Comparison of ENCODE assay signal across 8 cellular contexts in the genomic region with DNA sequence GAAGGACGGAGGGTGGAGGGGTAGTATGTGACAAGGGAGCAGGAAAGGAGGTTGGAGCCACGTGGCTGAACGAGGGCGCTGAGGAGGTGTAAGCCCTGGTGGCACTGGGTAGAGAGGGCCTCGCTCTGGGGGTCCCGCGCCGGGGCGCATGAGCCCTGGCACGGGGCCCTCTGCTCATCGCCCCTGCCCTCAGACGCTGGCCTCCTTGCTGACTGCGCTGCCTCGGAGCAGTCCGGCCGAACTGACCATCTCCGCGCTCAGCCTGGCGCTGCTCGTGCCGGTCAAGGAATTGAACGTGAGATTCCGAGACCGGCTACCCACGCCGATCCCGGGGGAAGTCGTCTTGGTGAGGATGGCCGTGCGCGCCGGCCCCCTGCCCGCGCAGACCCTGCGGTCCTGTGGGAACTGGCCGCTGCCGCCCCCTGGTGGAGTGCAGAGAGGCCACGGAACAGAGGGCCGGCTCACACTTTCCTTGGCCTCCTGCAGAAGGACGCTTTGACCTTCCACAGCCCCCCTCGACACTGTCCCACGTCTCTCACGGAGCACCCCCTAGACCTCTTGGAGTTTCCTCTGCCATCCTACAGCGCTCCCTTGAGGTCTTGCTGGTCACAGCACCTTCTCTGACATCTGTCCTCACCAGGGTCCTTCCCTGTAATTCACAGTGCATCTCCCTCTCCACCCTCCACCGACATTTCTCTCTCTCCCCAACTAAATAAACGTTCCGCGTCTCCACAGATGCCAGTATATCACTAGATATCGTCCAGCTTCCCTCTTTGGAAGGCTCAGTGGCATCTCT. TPM values are rescaled to one million over a fixed set of nuclear protein-coding genes. Genes with fewer than 3 reads are reported as not detected.
DNase-seq lines count a peak whose midpoint lies in the region; ATAC-seq lines count a peak whose summit lies in the region.

No MANE protein-coding gene starts in this region.

- DNase-seq in DMS53 (lab: John Stamatoyannopoulos, UW), result peak; percentile 76
- no peak for DNase-seq in DMS53 treated with DMSO at 0.1 percent for 48 hours (lab: John Stamatoyannopoulos, UW; ENCODE audit: unreplicated experiment)
- peak; percentile 57 for DNase-seq in UCSD-AML1 (lab: John Stamatoyannopoulos, UW; ENCODE audit: unreplicated experiment)
- peak in 1 of 2 donors; percentile 46 for DNase-seq in central memory CD8-positive, alpha-beta T cell (ENCODE audit: low spot score in 2 of 2)
- peak; percentile 82 for DNase-seq in left kidney (ENCODE audit: low read depth, low spot score)
- peak; percentile 58 to 66 for DNase-seq in stimulated activated CD4-positive, alpha-beta T cell treated with anti-CD3 and anti-CD28 coated beads, Interleukin-4, amount 100 ng/mL, for 48 hours (ENCODE audit: low read depth in 2 of 2)
- DNase-seq in occipital lobe (lab: John Stamatoyannopoulos, UW), result no peak

- no peaks in the 10 kb centered on the region for H3K36me3 Mint-ChIP-seq in IgD-negative memory B cell
- H3K36me3 Mint-ChIP-seq in central memory CD8-positive, alpha-beta T cell (ENCODE audit: insufficient read depth), result peaks cover 6% of the 10 kb centered on the region

- peak overlapping the region; percentile 28 to 93 (median 80) for H3K4me3 Mint-ChIP-seq in IgD-negative memory B cell
- peak overlapping the region; percentile 76 for H3K4me3 Mint-ChIP-seq in central memory CD8-positive, alpha-beta T cell

- H3K9me3 Mint-ChIP-seq in IgD-negative memory B cell, result no peaks in the 10 kb centered on the region
- H3K9me3 Mint-ChIP-seq in central memory CD8-positive, alpha-beta T cell, result no peaks in the 10 kb centered on the region

- peak overlapping the region in 1 of 3 donors; percentile 63 for H3K27ac Mint-ChIP-seq in IgD-negative memory B cell
- H3K27ac Mint-ChIP-seq in central memory CD8-positive, alpha-beta T cell (ENCODE audit: low read depth), result no peak overlapping the region

- H3K4me1 Mint-ChIP-seq in IgD-negative memory B cell, result peaks cover 17 to 21% (median 21%) of the 10 kb centered on the region in 3 donors
- H3K4me1 Mint-ChIP-seq in central memory CD8-positive, alpha-beta T cell, result peaks cover 22% of the 10 kb centered on the region

- H3K27me3 Mint-ChIP-seq in IgD-negative memory B cell, result peaks cover 79% of the 10 kb centered on the region
- H3K27me3 Mint-ChIP-seq in central memory CD8-positive, alpha-beta T cell, result peaks cover 100% of the 10 kb centered on the region

- ATAC-seq in central memory CD8-positive, alpha-beta T cell (replicated peaks; ENCODE audit: extremely low read depth, poor library complexity, severe bottlenecking), result peak; percentile 56

RNA-seq across cellular contexts. Expression of gene ARHGEF25, which starts 10.5 kb away (rescaled TPM):
- not detected for polyA plus RNA-seq in IgD-negative memory B cell
- total RNA-seq in occipital lobe, result 49.4 TPM

RNA-seq across cellular contexts. Expression of gene B4GALNT1, which starts 11.3 kb away (rescaled TPM):
- not detected for polyA plus RNA-seq in IgD-negative memory B cell
- total RNA-seq in occipital lobe, result 45.2 TPM

RNA-seq across cellular contexts. Expression of gene DTX3, which starts 17.1 kb away (rescaled TPM):
- 0.91 TPM for polyA plus RNA-seq in IgD-negative memory B cell
- 44.5 TPM for total RNA-seq in occipital lobe

RNA-seq across cellular contexts. Expression of gene PIP4K2C, which starts 30.7 kb away (rescaled TPM):
- 15.5 TPM for polyA plus RNA-seq in IgD-negative memory B cell
- total RNA-seq in occipital lobe, result 13.6 TPM

Comparison
In these comparisons a context has a peak if more than half of its experiments do, and no peak if none do; other contexts are left out.
1. DNase-seq: peak in DMS53 (single experiment), UCSD-AML1 (single experiment), left kidney (single experiment) and stimulated activated CD4-positive, alpha-beta T cell treated with anti-CD3 and anti-CD28 coated beads, Interleukin-4, amount 100 ng/mL, for 48 hours (2 of 2); none in DMS53 treated with DMSO at 0.1 percent for 48 hours (single experiment) and occipital lobe (single experiment).